8 cellular contexts compared by ENCODE assay signal in genomic region chr13:48222358-48223015, GRCh38. TPM values are rescaled to one million over a fixed set of nuclear protein-coding genes. Genes with fewer than 3 reads are reported as not detected.
DNase-seq lines count a peak whose midpoint lies in the region; ATAC-seq, FAIRE-seq and TF ChIP-seq lines count a peak whose summit lies in the region.

No MANE protein-coding gene starts in this region.

- DNase-seq in PC-9 (no peak), endothelial cell of umbilical vein (ENCODE audit: low read depth, low spot score) (no peak), omental fat pad (ENCODE audit: low spot score) (no peak), DMS114 treated with DMSO at 0.1 percent for 48 hours (lab: John Stamatoyannopoulos, UW; ENCODE audit: unreplicated experiment) (no peak), DMS 273 treated with DMSO at 0.1 percent for 48 hours (lab: John Stamatoyannopoulos, UW) (no peak)

- CTCF ChIA-PET in PC-9 (lab: Charles Lee) (no interaction called here), endothelial cell of umbilical vein (lab: Charles Lee) (interaction anchor here (1.8 kb wide), 1 partner anchor 10 kb away, joined by 4 read pairs; no protein-coding TSS in a partner anchor)

- H3K9me3 ChIP-seq in PC-9 (ENCODE audit: insufficient read depth, low read depth) (no peaks in the 10 kb centered on the region), endothelial cell of umbilical vein (replicated peaks; ENCODE audit: control insufficient read depth, insufficient read depth, low read length) (no peaks in the 10 kb centered on the region)

- ATAC-seq in omental fat pad (ENCODE audit: low FRiP score) (peak; percentile 84), HG03045 (IDR thresholded peaks at IDR 0.05; ENCODE audit: unreplicated experiment) (no peak), GM18861 (IDR thresholded peaks at IDR 0.05; ENCODE audit: unreplicated experiment) (no peak)

- FAIRE-seq in endothelial cell of umbilical vein (lab: Jason Lieb, UNC), result no peak

- POLR2A ChIA-PET in PC-9 (lab: Charles Lee; ENCODE audit: unreplicated experiment) (interaction anchor here (0.8 kb wide), 1 partner anchor 67 kb away, joined by 7 read pairs; no protein-coding TSS in a partner anchor), endothelial cell of umbilical vein (lab: Charles Lee) (no interaction called here)

- no peak for TF ChIP-seq POLR2A in endothelial cell of umbilical vein (IDR thresholded peaks at IDR 0.05; ENCODE audit: low read depth, low read length)

- no peak overlapping the region; the same call in 1 of the 2 replicates for H2AFZ ChIP-seq in PC-9
- no peak overlapping the region for H2AFZ ChIP-seq in endothelial cell of umbilical vein (ENCODE audit: low read depth, low read length)

- intact Hi-C loops in PC-9 (cut with micrococcal nuclease; ENCODE audit: unreplicated experiment), result no loop called here
- intact Hi-C loops in endothelial cell of umbilical vein (cut with micrococcal nuclease), result no loop called here

- no peaks in the 10 kb centered on the region for H3K4me1 ChIP-seq in PC-9 (replicated peaks; ENCODE audit: insufficient read depth)
- H3K4me1 ChIP-seq in endothelial cell of umbilical vein (ENCODE audit: control insufficient read depth, extremely low read depth, insufficient read depth, low read length), result peaks cover 6% of the 10 kb centered on the region

- no peaks in the 10 kb centered on the region for H3F3A ChIP-seq in PC-9 (ENCODE audit: insufficient read depth, low read depth)

- H3K27ac ChIP-seq in C4-2B, result peak overlapping the region; percentile 31
- no peak overlapping the region for H3K27ac ChIP-seq in PC-9
- H3K27ac ChIP-seq in endothelial cell of umbilical vein (ENCODE audit: insufficient read depth, low read depth, low read length), result no peak overlapping the region

- H3K36me3 ChIP-seq in PC-9 (ENCODE audit: low read depth) (no peaks in the 10 kb centered on the region), endothelial cell of umbilical vein (ENCODE audit: control insufficient read depth in 2 of 2, extremely low read depth in 1 of 2, insufficient read depth in 2 of 2, low read length in 2 of 2) (no peaks in the 10 kb centered on the region)

- H3K9me1 ChIP-seq in endothelial cell of umbilical vein (replicated peaks; ENCODE audit: control insufficient read depth, extremely low read depth, insufficient read depth, low read length), result no peaks in the 10 kb centered on the region

- BruUV-seq in PC-9 (replicated peaks; lab: Mats Ljungman, UMichigan) (no TSS peak), endothelial cell of umbilical vein (replicated peaks; lab: Mats Ljungman, UMichigan) (no TSS peak)

- H3K79me2 ChIP-seq in PC-9 (ENCODE audit: low read depth) (no peaks in the 10 kb centered on the region), endothelial cell of umbilical vein (ENCODE audit: control insufficient read depth, insufficient read depth, low read length) (no peaks in the 10 kb centered on the region)

- no peaks in the 10 kb centered on the region for H3K9me2 ChIP-seq in PC-9 (ENCODE audit: insufficient read depth)

- H3K4me2 ChIP-seq in PC-9 (peak overlapping the region; percentile 70), endothelial cell of umbilical vein (ENCODE audit: insufficient read depth, low read length) (peak overlapping the region; percentile 30)

- no peak overlapping the region for H3K9ac ChIP-seq in endothelial cell of umbilical vein (replicated peaks; ENCODE audit: extremely low read depth, insufficient read depth, low read length)

- no peaks in the 10 kb centered on the region for H4K20me1 ChIP-seq in PC-9 (ENCODE audit: insufficient read depth)
- H4K20me1 ChIP-seq in endothelial cell of umbilical vein (replicated peaks; ENCODE audit: control insufficient read depth, extremely low read depth, insufficient read depth, low read length), result no peaks in the 10 kb centered on the region

- dilution Hi-C loops in endothelial cell of umbilical vein (cut with MboI; ENCODE audit: extremely low pct_ligation_motif_present, low sequenced_read_pairs), result no loop called here

- no peak for TF ChIP-seq CTCF in C4-2B (conservative IDR thresholded peaks at IDR 0.05)
- TF ChIP-seq CTCF in PC-9 (conservative IDR thresholded peaks at IDR 0.05), result no peak
- TF ChIP-seq CTCF in endothelial cell of umbilical vein (IDR thresholded peaks at IDR 0.05; ENCODE audit: extremely low read depth in 1 of 2, insufficient read depth in 1 of 2, low read depth in 1 of 2, low read length in 2 of 2), result no peak
- TF ChIP-seq CTCF in omental fat pad (IDR thresholded peaks at IDR 0.05), result no peak

- peak overlapping the region; percentile 24; the same call in 1 of the 2 replicates for H3K4me3 ChIP-seq in PC-9
- no peak overlapping the region for H3K4me3 ChIP-seq in endothelial cell of umbilical vein (replicated peaks in 1 of 3; ENCODE audit: insufficient read depth in 1 of 3, low read depth in 1 of 3, low read length in 3 of 3)

- H3K27me3 ChIP-seq in PC-9 (ENCODE audit: insufficient read depth, low read depth), result no peaks in the 10 kb centered on the region
- H3K27me3 ChIP-seq in endothelial cell of umbilical vein (ENCODE audit: control insufficient read depth in 2 of 2, insufficient read depth in 2 of 2, low read length in 2 of 2), result peaks cover 0 to 3% of the 10 kb centered on the region in 2 experiments

TF ChIP-seq in endothelial cell of umbilical vein, 7 proteins besides CTCF, POLR2A, EP300 and RAD21:
- TF ChIP-seq FOS (IDR thresholded peaks at IDR 0.05; ENCODE audit: borderline replicate concordance, insufficient read depth, low read length) (no peak), JUN (IDR thresholded peaks at IDR 0.05; ENCODE audit: borderline replicate concordance, insufficient read depth, insufficient read length, low read depth) (no peak), GATA2 (IDR thresholded peaks at IDR 0.05; ENCODE audit: insufficient read depth, insufficient read length, low read depth, low read length) (no peak), MAX (IDR thresholded peaks at IDR 0.05; ENCODE audit: insufficient read depth, insufficient read length) (no peak), MYC (IDR thresholded peaks at IDR 0.05; ENCODE audit: low read depth, low read length) (no peak), POLR2AphosphoS5 (IDR thresholded peaks at IDR 0.05; ENCODE audit: insufficient read depth, low read depth, low read length) (no peak), EZH2 (IDR thresholded peaks at IDR 0.05; ENCODE audit: borderline replicate concordance, low read depth, low read length, severe bottlenecking) (no peak)

RNA-seq across cellular contexts. Expression of gene ITM2B, which starts 10.5 kb away (rescaled TPM):
- total RNA-seq in PC-9 (2021) (136 and 155 TPM in 2 replicates), endothelial cell of umbilical vein (245 and 271 TPM in 2 replicates), omental fat pad (100 to 1,000 TPM; 455 to 728 (median 534) TPM)
- polyA plus RNA-seq in endothelial cell of umbilical vein, result 150 and 163 TPM in 2 replicates
- 195 and 206 TPM in 2 replicates for polyA plus RNA-seq in endothelial cell of umbilical vein (2011; cell fraction: cytosol; rRNA removed)
- 85.6 and 109 TPM in 2 replicates for polyA plus RNA-seq in endothelial cell of umbilical vein (2011; cell fraction: nucleus; rRNA removed)
- polyA plus RNA-seq in endothelial cell of umbilical vein (2012), result 210 and 232 TPM in 2 replicates
- 66.5 and 82.9 TPM in 2 replicates for polyA minus RNA-seq in endothelial cell of umbilical vein
- 30.4 TPM for polyA minus RNA-seq in endothelial cell of umbilical vein (2011; cell fraction: cytosol; rRNA and poly(A)+ RNA removed)
- polyA minus RNA-seq in endothelial cell of umbilical vein (2011; cell fraction: nucleus; rRNA and poly(A)+ RNA removed), result 20.1 and 33.0 TPM in 2 replicates
